In genomic region chr19:4027146-4027545, GRCh38 we compare ENCODE assay signal across 30 cellular contexts.
"Had no signal": no experiment of that assay in that cellular context is flagged by ENCODE, and none has a peak within 500 bp of the region (broad histone marks: within the 10 kb centered on the region; RNA-seq: fewer than 3 reads in every experiment).

No MANE protein-coding gene starts in this region.

- H3K27ac ChIP-seq: adrenal gland, body of pancreas, breast epithelium, WERI-Rb-1 had no signal

- FAIRE-seq: astrocyte had no signal

- H3K4me1 ChIP-seq: body of pancreas, breast epithelium had no signal

- DNase-seq: activated CD4-positive, alpha-beta T cell treated with anti-CD3 and anti-CD28 coated beads, Interleukin-2, amount 10 ng/mL, durations not matched to agents 24 days and 14 days; activated CD4-positive, alpha-beta T cell treated with anti-CD3 and anti-CD28 coated beads, Interleukin-2, amount 50 U/mL, for 4 hours; activated CD8-positive, alpha-beta T cell treated with anti-CD3 and anti-CD28 coated beads for 36 hours; activated gamma-delta T cell treated with Interleukin-2 at 50 U/mL for 16 hours; activated naive CD4-positive, alpha-beta T cell treated with anti-CD3 and anti-CD28 coated beads for 36 hours; activated T-cell treated with anti-CD3 and anti-CD28 coated beads, Interleukin-2, amount 50 U/mL, for 1 hour; body of pancreas; Karpas-422; MG63; NCI-H1048; NCI-H1105 treated with DMSO at 0.1 percent for 48 hours; NCI-H1436; NCI-H1694; NCI-H1930; NCI-H2081 treated with DMSO at 0.1 percent for 48 hours; NCI-H226; NCI-H446 treated with DMSO at 0.1 percent for 48 hours; NCI-H524; SIG-M5; T-cell; T-helper 2 cell; T-helper 9 cell; WERI-Rb-1 had no signal

- H3K36me3 ChIP-seq: breast epithelium, MG63 had no signal

- ATAC-seq: activated CD8-positive, alpha-beta T cell treated with anti-CD3 and anti-CD28 coated beads for 36 hours; activated naive CD4-positive, alpha-beta T cell treated with anti-CD3 and anti-CD28 coated beads, Interleukin-2, amount 50 U/mL, for 72 hours; body of pancreas; Panc1; Right ventricle myocardium inferior; SK-N-SH treated with all-trans-retinoic acid at 6 μM for 48 hours; T-cell had no signal

- H3K27ac Mint-ChIP-seq: activated CD4-positive, alpha-beta T cell treated with anti-CD3 and anti-CD28 coated beads, Interleukin-2, amount 10 ng/mL, durations not matched to agents 24 days and 14 days; activated CD8-positive, alpha-beta T cell treated with anti-CD3 and anti-CD28 coated beads for 36 hours; activated naive CD4-positive, alpha-beta T cell treated with anti-CD3 and anti-CD28 coated beads for 36 hours; activated naive CD4-positive, alpha-beta T cell treated with anti-CD3 and anti-CD28 coated beads, Interleukin-2, amount 50 U/mL, for 72 hours; T-cell had no signal

- H3K4me3 Mint-ChIP-seq: activated CD4-positive, alpha-beta T cell treated with anti-CD3 and anti-CD28 coated beads, Interleukin-2, amount 10 ng/mL, durations not matched to agents 24 days and 14 days; activated CD8-positive, alpha-beta T cell treated with anti-CD3 and anti-CD28 coated beads for 36 hours; activated naive CD4-positive, alpha-beta T cell treated with anti-CD3 and anti-CD28 coated beads for 36 hours; T-cell had no signal

- H3K4me1 Mint-ChIP-seq: activated CD4-positive, alpha-beta T cell treated with anti-CD3 and anti-CD28 coated beads, Interleukin-2, amount 10 ng/mL, durations not matched to agents 24 days and 14 days; T-cell had no signal

- H3K9me3 Mint-ChIP-seq: activated CD4-positive, alpha-beta T cell treated with anti-CD3 and anti-CD28 coated beads, Interleukin-2, amount 10 ng/mL, durations not matched to agents 24 days and 14 days; activated CD8-positive, alpha-beta T cell treated with anti-CD3 and anti-CD28 coated beads for 36 hours; activated naive CD4-positive, alpha-beta T cell treated with anti-CD3 and anti-CD28 coated beads for 36 hours; activated naive CD4-positive, alpha-beta T cell treated with anti-CD3 and anti-CD28 coated beads, Interleukin-2, amount 50 U/mL, for 72 hours; T-cell had no signal

- H3K9me3 ChIP-seq: adrenal gland, body of pancreas, breast epithelium, MG63 had no signal

- H3K27me3 Mint-ChIP-seq: activated CD4-positive, alpha-beta T cell treated with anti-CD3 and anti-CD28 coated beads, Interleukin-2, amount 10 ng/mL, durations not matched to agents 24 days and 14 days; activated CD8-positive, alpha-beta T cell treated with anti-CD3 and anti-CD28 coated beads for 36 hours; T-cell had no signal

- H3K4me3 ChIP-seq: adrenal gland, body of pancreas, breast epithelium, MG63 had no signal

- H3K27me3 ChIP-seq: adrenal gland, body of pancreas, breast epithelium, MG63 had no signal
